ENCODE assay signal across 1 cellular context in the genomic region with DNA sequence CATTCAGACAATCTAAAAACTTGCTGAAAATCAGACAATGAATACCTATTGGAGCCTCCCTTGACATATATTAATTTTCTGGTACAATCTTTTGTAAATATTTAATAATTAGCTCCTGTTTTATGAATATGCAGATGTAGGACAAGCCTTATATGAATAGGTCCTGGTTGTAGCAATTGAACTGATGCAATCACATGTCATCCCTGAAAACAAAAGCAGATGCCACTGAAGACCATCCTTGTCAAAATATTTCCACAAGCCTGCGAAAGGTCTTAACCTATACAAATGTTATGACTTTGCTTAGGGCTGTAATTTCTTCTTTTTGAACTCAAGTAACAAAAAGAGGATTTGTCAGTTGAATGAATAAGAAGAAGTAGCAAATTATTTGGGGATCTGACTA.
TF ChIP-seq lines count a peak whose summit lies in the region.

No MANE protein-coding gene starts in this region.

TF ChIP-seq in H1, 55 proteins besides CTCF, POLR2A, EP300 and RAD21:
- TF ChIP-seq SUZ12 (IDR thresholded peaks at IDR 0.05; ENCODE audit: low read length) (no peak), CEBPB (IDR thresholded peaks at IDR 0.05; ENCODE audit: low read depth, low read length) (peak; percentile 55; the same call in 1 of the 2 replicates)
